7 cellular contexts compared by ENCODE assay signal in the genomic region with DNA sequence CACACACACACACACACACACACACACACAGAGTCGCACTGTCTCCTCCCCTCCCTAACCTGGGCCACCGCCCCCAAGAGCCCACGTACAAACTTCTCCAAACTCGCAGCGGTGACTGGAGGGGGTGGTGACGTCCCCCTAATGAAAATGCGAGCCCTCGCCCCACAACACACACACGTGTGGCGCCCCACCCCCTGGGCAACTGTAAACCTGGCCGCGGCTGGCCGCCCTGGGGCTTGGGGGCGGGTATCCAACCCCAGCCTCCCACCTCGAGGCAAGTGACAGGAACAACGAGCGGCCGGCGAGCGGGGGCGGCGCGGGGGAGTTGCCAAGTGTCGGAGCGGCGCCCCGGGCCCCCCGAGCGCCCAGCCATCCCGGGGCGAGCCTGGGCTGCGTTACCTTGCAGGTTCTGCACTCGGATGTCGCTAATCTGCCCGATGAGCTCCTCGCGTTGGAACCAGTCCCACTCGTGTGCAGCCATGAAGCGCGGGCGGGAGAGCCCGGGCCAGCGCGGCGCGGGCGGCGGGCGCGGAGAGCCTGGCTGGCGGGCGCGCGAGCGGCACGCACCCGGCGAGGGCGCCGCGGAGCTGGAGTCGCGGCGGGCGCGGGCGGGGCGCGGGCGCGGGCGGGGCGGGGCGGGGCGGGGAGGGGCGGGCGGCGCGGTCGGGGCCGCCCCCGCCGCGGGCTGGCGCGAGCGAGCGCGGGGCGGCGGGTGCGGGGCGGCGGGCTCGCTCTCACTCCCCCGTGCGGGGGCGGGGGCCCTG. TPM values are rescaled to one million over a fixed set of nuclear protein-coding genes. Genes with fewer than 3 reads are reported as not detected.
DNase-seq lines count a peak whose midpoint lies in the region; ATAC-seq and TF ChIP-seq lines count a peak whose summit lies in the region.

A gene with protein sequence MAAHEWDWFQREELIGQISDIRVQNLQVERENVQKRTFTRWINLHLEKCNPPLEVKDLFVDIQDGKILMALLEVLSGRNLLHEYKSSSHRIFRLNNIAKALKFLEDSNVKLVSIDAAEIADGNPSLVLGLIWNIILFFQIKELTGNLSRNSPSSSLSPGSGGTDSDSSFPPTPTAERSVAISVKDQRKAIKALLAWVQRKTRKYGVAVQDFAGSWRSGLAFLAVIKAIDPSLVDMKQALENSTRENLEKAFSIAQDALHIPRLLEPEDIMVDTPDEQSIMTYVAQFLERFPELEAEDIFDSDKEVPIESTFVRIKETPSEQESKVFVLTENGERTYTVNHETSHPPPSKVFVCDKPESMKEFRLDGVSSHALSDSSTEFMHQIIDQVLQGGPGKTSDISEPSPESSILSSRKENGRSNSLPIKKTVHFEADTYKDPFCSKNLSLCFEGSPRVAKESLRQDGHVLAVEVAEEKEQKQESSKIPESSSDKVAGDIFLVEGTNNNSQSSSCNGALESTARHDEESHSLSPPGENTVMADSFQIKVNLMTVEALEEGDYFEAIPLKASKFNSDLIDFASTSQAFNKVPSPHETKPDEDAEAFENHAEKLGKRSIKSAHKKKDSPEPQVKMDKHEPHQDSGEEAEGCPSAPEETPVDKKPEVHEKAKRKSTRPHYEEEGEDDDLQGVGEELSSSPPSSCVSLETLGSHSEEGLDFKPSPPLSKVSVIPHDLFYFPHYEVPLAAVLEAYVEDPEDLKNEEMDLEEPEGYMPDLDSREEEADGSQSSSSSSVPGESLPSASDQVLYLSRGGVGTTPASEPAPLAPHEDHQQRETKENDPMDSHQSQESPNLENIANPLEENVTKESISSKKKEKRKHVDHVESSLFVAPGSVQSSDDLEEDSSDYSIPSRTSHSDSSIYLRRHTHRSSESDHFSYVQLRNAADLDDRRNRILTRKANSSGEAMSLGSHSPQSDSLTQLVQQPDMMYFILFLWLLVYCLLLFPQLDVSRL (minus strand): TSS at position 597 of the 764 bp plus-strand sequence. CDS start 116 bp downstream, at position 481.

- ATAC-seq in HG02588 (IDR thresholded peaks at IDR 0.05; ENCODE audit: unreplicated experiment): peak; percentile 54

- H3K36me3 ChIP-seq in GM06990 (ENCODE audit: control insufficient read depth, insufficient read depth, low read length) (no peaks in the 10 kb centered on the region), iPS-15b (ENCODE audit: control insufficient read depth, insufficient read depth, low read length) (no peaks in the 10 kb centered on the region), skeletal muscle satellite cell (ENCODE audit: insufficient read depth, low read length) (no peaks in the 10 kb centered on the region)

- H3K4me1 ChIP-seq in iPS-15b (ENCODE audit: control insufficient read depth, insufficient read depth, low read length): peaks cover 3% of the 10 kb centered on the region
- no peaks in the 10 kb centered on the region for H3K4me1 ChIP-seq in skeletal muscle satellite cell (ENCODE audit: control insufficient read depth, insufficient read depth, low read length)

- DNase-seq in GM06990 (ENCODE audit: extremely low read depth, insufficient read length) (peak; percentile 72), RKO (ENCODE audit: low spot score) (peak; percentile 17), astrocyte of the cerebellum (ENCODE audit: low read depth) (no peak), HuH-7.5 (ENCODE audit: low spot score) (no peak)

- H3K9ac ChIP-seq in iPS-15b (ENCODE audit: low read depth, low read length) (no peak within 1 kb of the TSS), skeletal muscle satellite cell (ENCODE audit: low read depth, low read length) (peak within 1 kb of the TSS; percentile 56)

- H3K27me3 ChIP-seq in GM06990 (replicated peaks; ENCODE audit: control insufficient read depth, insufficient read depth, low read length): no peaks in the 10 kb centered on the region
- H3K27me3 ChIP-seq in iPS-15b (ENCODE audit: control insufficient read depth, insufficient read depth, low read length): peaks cover 34% of the 10 kb centered on the region
- peaks cover 40% of the 10 kb centered on the region for H3K27me3 ChIP-seq in skeletal muscle satellite cell (ENCODE audit: control insufficient read depth, insufficient read depth, low read length)

- in situ Hi-C loops in astrocyte of the cerebellum (cut with HindIII; ENCODE audit: low sequenced_read_pairs): no loop called here

- peak within 1 kb of the TSS; percentile 96 for H3K4me2 ChIP-seq in skeletal muscle satellite cell (ENCODE audit: low read length)

- H3K9me3 ChIP-seq in iPS-15b (ENCODE audit: control insufficient read depth, insufficient read depth, low read length) (no peaks in the 10 kb centered on the region), skeletal muscle satellite cell (replicated peaks; ENCODE audit: low read length) (no peaks in the 10 kb centered on the region)

- peak within 1 kb of the TSS; percentile 65 for H3K4me3 ChIP-seq in GM06990 (replicated peaks; ENCODE audit: low read depth, low read length)
- peak within 1 kb of the TSS; percentile 61 for H3K4me3 ChIP-seq in astrocyte of the cerebellum (ENCODE audit: low read depth, low read length)
- H3K4me3 ChIP-seq in iPS-15b (ENCODE audit: low read depth, low read length): peak within 1 kb of the TSS; percentile 61
- H3K4me3 ChIP-seq in skeletal muscle satellite cell (ENCODE audit: low read length): peak within 1 kb of the TSS; percentile 71

- TF ChIP-seq CTCF in GM06990 (IDR thresholded peaks at IDR 0.05; ENCODE audit: insufficient read depth, low read length, poor library complexity, severe bottlenecking) (no peak), astrocyte of the cerebellum (IDR thresholded peaks at IDR 0.05; ENCODE audit: low read depth, low read length, missing control alignments) (no peak)

RNA-seq across cellular contexts. Expression of the gene that starts here (rescaled TPM):
- 2.0 TPM in 2 replicates for total RNA-seq in skeletal muscle satellite cell (2012; rRNA removed)

Comparison
In these comparisons a context has a peak if more than half of its experiments do, and no peak if none do; other contexts are left out.
1. DNase-seq: peak in GM06990 (single experiment) and RKO (single experiment); none in astrocyte of the cerebellum (single experiment) and HuH-7.5 (single experiment).
2. Peak in every context shown above with its lines, with median percentiles within 50 percentile points of each other: H3K4me3 ChIP-seq.